10 cellular contexts compared by ENCODE assay signal in the genomic region with DNA sequence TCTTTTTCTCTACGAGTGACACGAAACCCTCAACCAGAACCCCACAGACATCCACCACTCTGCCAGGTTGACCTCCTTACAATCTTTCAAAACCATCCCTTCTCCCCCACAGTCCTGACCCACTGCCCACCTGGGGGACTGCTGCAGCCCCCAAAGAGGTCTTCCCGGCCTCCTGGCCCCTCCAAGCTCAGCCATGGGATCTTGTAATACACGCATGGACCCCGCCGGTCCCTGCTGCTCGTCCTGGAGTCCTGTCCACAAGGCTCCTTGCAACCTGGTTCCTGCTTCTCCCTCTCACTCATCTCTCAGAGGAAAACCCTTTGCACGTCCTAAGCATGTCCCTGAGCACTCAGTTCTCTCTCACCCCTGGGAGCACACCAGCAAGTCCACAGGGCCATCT.
"Had no signal": no experiment of that assay in that cellular context is flagged by ENCODE, and none has a peak within 500 bp of the region (broad histone marks: within the 10 kb centered on the region; RNA-seq: fewer than 3 reads in every experiment).

No MANE protein-coding gene starts in this region.

- H3K4me3 ChIP-seq: colonic mucosa, esophagus muscularis mucosa had no signal

- DNase-seq: activated CD4-positive, alpha-beta T cell treated with anti-CD3 and anti-CD28 coated beads, Interleukin-2, amount 10 ng/mL, durations not matched to agents 24 days and 14 days; activated CD4-positive, CD25-positive, alpha-beta regulatory T cell; activated naive CD4-positive, alpha-beta T cell treated with anti-CD3 and anti-CD28 coated beads, Interleukin-2, amount 10 ng/mL, durations not matched to agents 7 days and 5 days; amniotic stem cell; colonic mucosa; stimulated activated CD4-positive, alpha-beta T cell treated with anti-CD3 and anti-CD28 coated beads, Interleukin-4, amount 100 ng/mL, for 24 hours; stimulated activated naive CD4-positive, alpha-beta T cell treated with Interleukin-2 at 50 U/mL for 16 hours; trophoblast cell had no signal

- H3K4me3 Mint-ChIP-seq: activated CD4-positive, alpha-beta T cell treated with anti-CD3 and anti-CD28 coated beads, Interleukin-2, amount 10 ng/mL, durations not matched to agents 24 days and 14 days; activated naive CD4-positive, alpha-beta T cell treated with anti-CD3 and anti-CD28 coated beads, Interleukin-2, amount 10 ng/mL, durations not matched to agents 7 days and 5 days had no signal

- H3K9me3 Mint-ChIP-seq: activated CD4-positive, alpha-beta T cell treated with anti-CD3 and anti-CD28 coated beads, Interleukin-2, amount 10 ng/mL, durations not matched to agents 24 days and 14 days; activated naive CD4-positive, alpha-beta T cell treated with anti-CD3 and anti-CD28 coated beads, Interleukin-2, amount 10 ng/mL, durations not matched to agents 7 days and 5 days had no signal

- H3K27me3 Mint-ChIP-seq: activated CD4-positive, alpha-beta T cell treated with anti-CD3 and anti-CD28 coated beads, Interleukin-2, amount 10 ng/mL, durations not matched to agents 24 days and 14 days; activated naive CD4-positive, alpha-beta T cell treated with anti-CD3 and anti-CD28 coated beads, Interleukin-2, amount 10 ng/mL, durations not matched to agents 7 days and 5 days had no signal

- H3K36me3 ChIP-seq: colonic mucosa had no signal

- H3K27ac Mint-ChIP-seq: activated CD4-positive, alpha-beta T cell treated with anti-CD3 and anti-CD28 coated beads, Interleukin-2, amount 10 ng/mL, durations not matched to agents 24 days and 14 days; activated naive CD4-positive, alpha-beta T cell treated with anti-CD3 and anti-CD28 coated beads, Interleukin-2, amount 10 ng/mL, durations not matched to agents 7 days and 5 days had no signal

- H3K4me1 ChIP-seq: colonic mucosa had no signal

- H3K27ac ChIP-seq: colonic mucosa, esophagus muscularis mucosa, neutrophil had no signal

- H3K9me3 ChIP-seq: colonic mucosa, esophagus muscularis mucosa, neutrophil had no signal

- H3K27me3 ChIP-seq: colonic mucosa, esophagus muscularis mucosa, neutrophil had no signal
